In the genomic region with DNA sequence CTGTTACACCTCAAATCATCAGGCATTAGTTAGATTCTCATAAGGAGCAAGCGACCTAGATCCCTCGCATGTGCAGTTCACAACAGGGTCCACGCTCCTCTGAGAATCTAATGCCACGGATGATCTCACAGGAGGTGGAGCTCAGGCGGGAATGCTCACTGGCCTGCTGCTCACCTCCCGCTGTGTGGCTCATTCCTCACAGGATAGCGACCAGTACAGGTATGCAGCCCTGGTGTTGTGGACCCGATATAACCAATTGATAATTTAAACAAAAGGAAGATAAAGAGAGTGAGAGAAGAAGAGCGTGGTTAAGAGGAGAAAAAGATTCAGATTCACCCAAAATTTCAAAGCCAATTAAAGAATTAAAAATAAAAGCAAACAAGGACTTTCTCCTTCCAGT, we compare ENCODE assay signal across 12 cellular contexts.
"Had no signal": no experiment of that assay in that cellular context is flagged by ENCODE, and none has a peak within 500 bp of the region (broad histone marks: within the 10 kb centered on the region; RNA-seq: fewer than 3 reads in every experiment).

No MANE protein-coding gene starts in this region.

- DNase-seq: activated B cell treated with CpG ODN at 0.5 μM for 24 hours; activated effector memory CD4-positive, alpha-beta T cell treated with anti-CD3 and anti-CD28 coated beads, Interleukin-2, amount 50 U/mL, for 16 hours; activated naive CD8-positive, alpha-beta T cell treated with anti-CD3 and anti-CD28 coated beads for 36 hours; foreskin melanocyte; head of caudate nucleus; left ventricle myocardium inferior; small intestine; thyroid gland had no signal

- H3K9me3 ChIP-seq: left ventricle myocardium inferior, neutrophil, right atrium auricular region, thyroid gland, vagina had no signal

- H3K27ac Mint-ChIP-seq: activated B cell treated with CpG ODN at 0.5 μM for 24 hours; activated naive CD8-positive, alpha-beta T cell treated with anti-CD3 and anti-CD28 coated beads for 36 hours; mesothelial cell of epicardium had no signal

- H3K9me3 Mint-ChIP-seq: activated B cell treated with CpG ODN at 0.5 μM for 24 hours; activated naive CD8-positive, alpha-beta T cell treated with anti-CD3 and anti-CD28 coated beads for 36 hours had no signal

- H3K36me3 ChIP-seq: left ventricle myocardium inferior, neutrophil, right atrium auricular region, thyroid gland, vagina had no signal

- H3K4me3 ChIP-seq: left ventricle myocardium inferior, right atrium auricular region, thyroid gland, vagina had no signal

- H3K27ac ChIP-seq: left ventricle myocardium inferior, neutrophil, right atrium auricular region, thyroid gland, vagina had no signal

- H3K27me3 Mint-ChIP-seq: activated B cell treated with CpG ODN at 0.5 μM for 24 hours; activated naive CD8-positive, alpha-beta T cell treated with anti-CD3 and anti-CD28 coated beads for 36 hours had no signal

- H3K4me3 Mint-ChIP-seq: activated B cell treated with CpG ODN at 0.5 μM for 24 hours; activated naive CD8-positive, alpha-beta T cell treated with anti-CD3 and anti-CD28 coated beads for 36 hours; mesothelial cell of epicardium had no signal

- H3K27me3 ChIP-seq: neutrophil, right atrium auricular region, thyroid gland, vagina had no signal
